In the genomic region with DNA sequence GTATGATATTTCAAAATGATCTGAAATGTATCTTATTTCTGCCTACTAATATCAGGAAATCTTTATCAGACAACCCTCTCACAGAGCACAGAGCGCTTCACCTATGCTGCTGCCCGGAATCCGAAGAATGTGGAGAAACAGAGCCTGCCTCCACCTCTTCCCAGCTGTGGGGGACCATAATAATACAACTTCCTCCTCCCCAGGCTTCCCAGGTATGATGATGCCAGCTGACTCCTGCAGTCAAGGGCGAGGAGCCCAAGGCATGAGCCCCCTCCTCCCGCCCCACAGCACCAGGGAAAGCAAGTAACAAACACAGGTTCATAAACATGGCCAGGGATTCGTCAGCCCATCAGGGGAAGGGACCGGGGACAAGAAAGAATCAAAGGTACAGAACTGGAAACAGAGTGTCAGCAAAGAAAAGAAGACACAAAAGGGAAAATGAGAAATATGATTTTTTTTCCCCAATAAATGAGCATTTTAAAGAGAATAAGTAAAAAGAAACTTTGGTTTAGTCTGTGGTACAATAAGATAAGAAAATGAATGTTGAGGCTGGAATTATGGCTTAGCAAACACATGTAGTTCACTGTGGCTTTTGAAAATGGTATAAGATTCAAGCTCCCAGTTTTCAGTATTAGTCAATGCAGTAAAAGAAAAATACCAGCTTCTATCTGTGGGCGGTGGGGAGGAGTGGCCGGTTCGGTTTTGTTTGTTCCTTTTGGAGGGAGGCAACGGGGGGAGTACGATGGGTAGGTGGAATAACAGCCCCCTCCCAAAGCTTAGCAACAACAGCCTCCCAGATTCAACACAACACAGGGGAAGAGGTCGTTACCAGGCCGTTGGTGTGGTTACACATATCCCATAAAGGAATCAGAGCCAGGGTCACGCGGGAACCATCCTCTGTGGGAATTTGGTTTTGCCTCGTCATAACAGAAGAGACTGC, we compare ENCODE assay signal across 16 cellular contexts.
A peak's percentile ranks its signal among the peaks of the same experiment; 100 is the strongest.
DNase-seq lines count a peak whose midpoint lies in the region; ATAC-seq, FAIRE-seq and TF ChIP-seq lines count a peak whose summit lies in the region.
"Had no signal": no experiment of that assay in that cellular context is flagged by ENCODE, and none has a peak within 500 bp of the region (broad histone marks: within the 10 kb centered on the region; RNA-seq: fewer than 3 reads in every experiment).

No MANE protein-coding gene starts in this region.

- H3K27me3 ChIP-seq in breast epithelium (no peaks in the 10 kb centered on the region), astrocyte (ENCODE audit: insufficient read depth, low read length) (no peaks in the 10 kb centered on the region)

- H3K4me3 ChIP-seq in breast epithelium (no peak overlapping the region), astrocyte (ENCODE audit: insufficient read depth, low read depth, low read length) (no peak overlapping the region), kidney (ENCODE audit: low read length in 2 of 2) (no peak overlapping the region)

- no peak for TF ChIP-seq POLR2A in breast epithelium (IDR thresholded peaks at IDR 0.05)

- no peak overlapping the region for H3K27ac ChIP-seq in breast epithelium
- peak overlapping the region; percentile 43 for H3K27ac ChIP-seq in astrocyte (ENCODE audit: low read depth, low read length)
- H3K27ac ChIP-seq in kidney (ENCODE audit: low read depth in 2 of 2, low read length in 2 of 2): no peak overlapping the region

- H3K4me1 Mint-ChIP-seq in MCF 10A (ENCODE audit: insufficient read depth, unreplicated experiment) (peaks cover 4% of the 10 kb centered on the region), astrocyte (ENCODE audit: low read depth, unreplicated experiment) (peaks cover 34% of the 10 kb centered on the region)

- no peak for TF ChIP-seq CTCF in MCF 10A (IDR thresholded peaks at IDR 0.05; ENCODE audit: unreplicated experiment)
- no peak for TF ChIP-seq CTCF in breast epithelium (IDR thresholded peaks at IDR 0.05)
- no peak for TF ChIP-seq CTCF in astrocyte (IDR thresholded peaks at IDR 0.05; ENCODE audit: insufficient read depth, low read depth, low read length)
- no peak for TF ChIP-seq CTCF in kidney (IDR thresholded peaks at IDR 0.05; ENCODE audit: borderline replicate concordance, extremely low read depth, insufficient read depth)

- intact Hi-C loops in MCF 10A (cut with micrococcal nuclease) (loop anchor here (10.0 kb wide), 1 partner anchor 1438 kb away; no protein-coding TSS in a partner anchor), breast epithelium (cut with DNase I; ENCODE audit: low total_unique reads) (no loop called here), kidney (cut with DNase I) (no loop called here), posterior vena cava (cut with DNase I) (no loop called here)

- no TSS peak for BruUV-seq in MCF 10A (replicated peaks; lab: Mats Ljungman, UMichigan)

- peak overlapping the region; percentile 58 for H3K4me2 ChIP-seq in astrocyte (ENCODE audit: low read length)

- CTCF ChIA-PET in MCF 10A (lab: Yijun Ruan, JAX): interaction anchor here (1.1 to 1.5 kb wide), 2 partner anchors 11 to 19 kb away, joined by 3 to 6 read pairs; no protein-coding TSS in a partner anchor

- H2AFZ ChIP-seq in astrocyte (ENCODE audit: low read depth, low read length): no peak overlapping the region

- no peaks in the 10 kb centered on the region for H3K9me3 Mint-ChIP-seq in MCF 10A (ENCODE audit: unreplicated experiment)
- no peaks in the 10 kb centered on the region for H3K9me3 Mint-ChIP-seq in astrocyte (ENCODE audit: unreplicated experiment)
- H3K9me3 Mint-ChIP-seq: activated B cell treated with CpG ODN at 0.5 μM for 24 hours had no signal

- peaks cover 6% of the 10 kb centered on the region for H4K20me1 ChIP-seq in astrocyte (ENCODE audit: insufficient read depth, low read length)

- DNase-seq in MCF 10A (ENCODE audit: unreplicated experiment) (no peak), breast epithelium (ENCODE audit: low spot score in 2 of 2) (no peak), astrocyte (ENCODE audit: low read depth) (peak; percentile 66), kidney (peak; percentile 50), stromal cell of bone marrow (ENCODE audit: low read depth) (peak; percentile 68), posterior vena cava (ENCODE audit: low spot score) (no peak), foreskin melanocyte (no peak)
- DNase-seq: activated B cell treated with CpG ODN at 0.5 μM for 24 hours, AML-193, aorta, GDM1, left ventricle myocardium superior, MM.1S, NCI-H510A, SHP77 treated with DMSO at 0.1 percent for 48 hours had no signal

- H3K36me3 ChIP-seq in breast epithelium (no peaks in the 10 kb centered on the region), astrocyte (ENCODE audit: insufficient read depth, low read length) (no peaks in the 10 kb centered on the region), kidney (ENCODE audit: control insufficient read depth in 1 of 2, insufficient read depth in 2 of 2, low read length in 2 of 2) (peaks cover 7 to 13% of the 10 kb centered on the region in 2 donors)

- H3K4me1 ChIP-seq in breast epithelium (no peaks in the 10 kb centered on the region), astrocyte (ENCODE audit: insufficient read depth, low read length) (peaks cover 6% of the 10 kb centered on the region), kidney (ENCODE audit: control insufficient read depth in 1 of 2, insufficient read depth in 1 of 2, low read depth in 1 of 2, low read length in 2 of 2) (no peaks in the 10 kb centered on the region)

- no peak for FAIRE-seq in astrocyte (lab: Jason Lieb, UNC)
- FAIRE-seq in kidney (lab: Jason Lieb, UNC): no peak

- POLR2A ChIA-PET in MCF 10A (lab: Yijun Ruan, JAX): interaction anchor here (1.2 kb wide), 1 partner anchor 16 kb away, joined by 3 read pairs; no protein-coding TSS in a partner anchor

- H3K27ac Mint-ChIP-seq in MCF 10A (ENCODE audit: low read depth, unreplicated experiment) (peak overlapping the region; percentile 65), astrocyte (ENCODE audit: unreplicated experiment) (peak overlapping the region; percentile 89)
- H3K27ac Mint-ChIP-seq: activated B cell treated with CpG ODN at 0.5 μM for 24 hours had no signal

- no peaks in the 10 kb centered on the region for H3K79me2 ChIP-seq in astrocyte (ENCODE audit: insufficient read depth, low read length)

- H3K4me3 Mint-ChIP-seq in MCF 10A (ENCODE audit: unreplicated experiment) (no peak overlapping the region), astrocyte (ENCODE audit: unreplicated experiment) (peak overlapping the region; percentile 23)
- H3K4me3 Mint-ChIP-seq: activated B cell treated with CpG ODN at 0.5 μM for 24 hours had no signal

- H3K36me3 Mint-ChIP-seq in MCF 10A (ENCODE audit: insufficient read depth, unreplicated experiment) (peaks cover 25% of the 10 kb centered on the region), astrocyte (ENCODE audit: low read depth, unreplicated experiment) (no peaks in the 10 kb centered on the region)

- ATAC-seq in GM18907 (IDR thresholded peaks at IDR 0.05; ENCODE audit: unreplicated experiment): no peak
- ATAC-seq: left ventricle myocardium superior had no signal

- H3K9me3 ChIP-seq in breast epithelium (no peaks in the 10 kb centered on the region), astrocyte (ENCODE audit: insufficient read depth, low read depth, low read length) (no peaks in the 10 kb centered on the region), kidney (ENCODE audit: control insufficient read depth in 1 of 2, low read length in 2 of 2) (no peaks in the 10 kb centered on the region)

- H3K9ac ChIP-seq in astrocyte (ENCODE audit: low read length): peak overlapping the region; percentile 67
- no peak overlapping the region for H3K9ac ChIP-seq in kidney (ENCODE audit: low read length in 2 of 2)

- H3K27me3 Mint-ChIP-seq in MCF 10A (ENCODE audit: insufficient read depth, unreplicated experiment) (no peaks in the 10 kb centered on the region), astrocyte (ENCODE audit: low read depth, unreplicated experiment) (no peaks in the 10 kb centered on the region)
- H3K27me3 Mint-ChIP-seq: activated B cell treated with CpG ODN at 0.5 μM for 24 hours had no signal

Comparison
In these comparisons a context has a peak if more than half of its experiments do, and no peak if none do; other contexts are left out.
1. DNase-seq: peak in astrocyte (single experiment), kidney (single experiment) and stromal cell of bone marrow (single experiment); none in MCF 10A (single experiment), breast epithelium (0 of 2), posterior vena cava (single experiment) and foreskin melanocyte (single experiment).